18 cellular contexts compared by ENCODE assay signal in the genomic region with DNA sequence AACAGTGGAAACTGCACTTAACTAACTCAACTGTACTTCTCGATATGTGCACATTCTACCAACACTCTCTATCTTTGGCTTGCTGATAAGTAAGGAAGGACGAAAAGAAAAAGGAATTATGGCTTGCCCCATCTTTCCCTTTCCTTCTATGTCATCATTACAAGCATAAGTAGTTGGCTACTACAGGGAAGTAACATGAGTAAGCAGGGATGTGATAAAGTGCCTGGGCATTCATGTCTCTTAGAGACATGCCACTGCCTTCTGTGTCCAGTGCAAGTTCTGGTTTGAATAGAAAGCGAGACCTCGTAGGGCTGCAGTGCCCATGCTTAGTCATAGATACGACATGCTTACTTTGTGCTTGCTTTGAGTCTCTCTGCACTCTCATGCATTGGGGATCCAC.
"Had no signal": no experiment of that assay in that cellular context is flagged by ENCODE, and none has a peak within 500 bp of the region (broad histone marks: within the 10 kb centered on the region; RNA-seq: fewer than 3 reads in every experiment).

No MANE protein-coding gene starts in this region.

- H3K27ac Mint-ChIP-seq: activated naive CD8-positive, alpha-beta T cell; endodermal cell; stimulated activated naive CD8-positive, alpha-beta T cell treated with anti-CD3 and anti-CD28 coated beads, Interleukin-15, Interleukin-2, amounts not matched to agents 100 ng/mL and 50 ng/mL, for 24 hours had no signal

- H3K4me3 Mint-ChIP-seq: activated naive CD8-positive, alpha-beta T cell; endodermal cell; stimulated activated naive CD8-positive, alpha-beta T cell treated with anti-CD3 and anti-CD28 coated beads, Interleukin-15, Interleukin-2, amounts not matched to agents 100 ng/mL and 50 ng/mL, for 24 hours had no signal

- H3K36me3 Mint-ChIP-seq: activated naive CD8-positive, alpha-beta T cell had no signal

- H3K4me3 ChIP-seq: dorsolateral prefrontal cortex, left ventricle myocardium inferior, prostate gland, right atrium auricular region, tibial nerve, vagina had no signal

- DNase-seq: activated CD4-positive, alpha-beta T cell treated with anti-CD3 and anti-CD28 coated beads, Interleukin-2, amount 50 U/mL, for 4 hours; activated T-cell treated with anti-CD3 and anti-CD28 coated beads for 4 hours; amygdala; central memory CD4-positive, alpha-beta T cell; dorsolateral prefrontal cortex; endodermal cell; erythroblast; hypothalamus; left ventricle myocardium inferior; mammary epithelial cell; occipital lobe; T-helper 2 cell had no signal

- H3K27me3 Mint-ChIP-seq: stimulated activated naive CD8-positive, alpha-beta T cell treated with anti-CD3 and anti-CD28 coated beads, Interleukin-15, Interleukin-2, amounts not matched to agents 100 ng/mL and 50 ng/mL, for 24 hours had no signal

- H3K9me3 Mint-ChIP-seq: endodermal cell; stimulated activated naive CD8-positive, alpha-beta T cell treated with anti-CD3 and anti-CD28 coated beads, Interleukin-15, Interleukin-2, amounts not matched to agents 100 ng/mL and 50 ng/mL, for 24 hours had no signal
